In the genomic region with DNA sequence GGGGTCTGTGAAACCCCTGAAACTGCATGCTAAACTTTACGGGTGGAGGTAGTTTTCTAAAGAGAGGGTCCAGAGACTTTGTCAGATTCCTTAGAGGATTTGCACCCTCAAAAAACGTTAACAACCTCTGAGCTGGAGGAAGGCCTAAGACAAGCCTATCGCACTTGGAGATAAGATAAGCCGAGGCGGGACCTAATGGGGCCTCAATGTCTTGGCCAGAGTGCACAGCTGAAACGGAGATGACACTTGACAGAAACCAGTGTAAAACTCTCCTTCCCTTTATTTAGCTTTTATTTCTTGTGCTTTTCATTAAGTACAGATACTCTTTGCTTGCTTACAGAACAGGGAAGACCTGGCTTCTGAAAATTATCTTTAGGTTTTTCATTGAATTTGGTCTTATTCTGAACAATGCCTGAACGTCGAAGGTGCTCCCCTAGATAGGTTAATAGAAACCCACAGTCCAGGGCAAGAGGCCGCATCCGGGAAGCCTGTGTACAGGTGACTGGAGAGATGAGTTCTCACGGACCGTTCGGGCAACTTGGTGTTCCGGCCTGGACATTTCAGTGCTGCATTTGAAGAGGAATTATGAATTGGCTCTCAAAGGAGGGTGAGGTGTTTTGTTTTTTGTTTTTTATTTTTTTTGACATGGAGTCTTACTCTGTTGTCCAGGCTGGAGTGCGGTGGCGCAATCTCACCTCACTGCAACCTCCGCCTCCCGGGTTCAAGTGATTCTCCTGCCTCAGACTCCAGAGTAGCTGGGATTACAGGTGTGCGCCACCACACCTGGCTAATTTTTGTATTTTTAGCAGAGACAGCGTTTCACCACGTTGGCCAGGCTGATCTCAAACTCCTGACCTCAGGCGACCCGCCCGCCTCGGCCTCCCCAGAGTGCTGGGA, we compare ENCODE assay signal across 19 cellular contexts. TPM values are rescaled to one million over a fixed set of nuclear protein-coding genes. Genes with fewer than 3 reads are reported as not detected.
A peak's percentile ranks its signal among the peaks of the same experiment; 100 is the strongest.
DNase-seq lines count a peak whose midpoint lies in the region; ATAC-seq and TF ChIP-seq lines count a peak whose summit lies in the region.
"Had no signal": no experiment of that assay in that cellular context is flagged by ENCODE, and none has a peak within 500 bp of the region (broad histone marks: within the 10 kb centered on the region; RNA-seq: fewer than 3 reads in every experiment).

No MANE protein-coding gene starts in this region.

- DNase-seq in cardiac muscle cell (ENCODE audit: low read depth in 1 of 2, low spot score in 1 of 2) (peak in 1 of 2 donors; percentile 61), Right ventricle myocardium superior (no peak), uterus (peak in 1 of 2 donors; percentile 41), GM19240 (ENCODE audit: insufficient read length, low spot score) (no peak)
- DNase-seq in central memory CD4-positive, alpha-beta T cell, result no peak
- no peak for DNase-seq in stimulated activated CD4-positive, alpha-beta T cell treated with anti-CD3 and anti-CD28 coated beads, Interleukin-4, amount 100 ng/mL, for 24 hours
- DNase-seq: activated CD4-positive, alpha-beta T cell treated with anti-CD3 and anti-CD28 coated beads, Interleukin-2, amount 10 ng/mL, durations not matched to agents 7 days and 5 days; activated naive CD4-positive, alpha-beta T cell treated with anti-CD3 and anti-CD28 coated beads, Interleukin-2, amount 50 U/mL, for 16 hours; activated T-cell treated with anti-CD3 and anti-CD28 coated beads for 4 hours; CD8-positive, alpha-beta memory T cell; esophagus squamous epithelium; Karpas-422; NCI-H1417; NCI-H2227 treated with DMSO at 0.1 percent for 48 hours; stimulated activated naive CD4-positive, alpha-beta T cell treated with Interleukin-2 at 50 U/mL for 16 hours had no signal

- H3K4me3 ChIP-seq in cardiac muscle cell (no peak overlapping the region), ectodermal cell (ENCODE audit: insufficient read depth, low read depth, low read length) (no peak overlapping the region), muscle layer of duodenum (ENCODE audit: low read depth in 1 of 2, low read length in 2 of 2) (no peak overlapping the region), uterus (no peak overlapping the region)
- H3K4me3 ChIP-seq: esophagus squamous epithelium, heart left ventricle, skin epidermis had no signal

- intact Hi-C loops in Right ventricle myocardium superior (cut with DNase I) (loop anchor here (10.0 kb wide), 1 partner anchor 83 kb away; no protein-coding TSS in a partner anchor), uterus (cut with DNase I; ENCODE audit: low total_unique reads) (no loop called here)

- no peaks in the 10 kb centered on the region for H3K9me3 ChIP-seq in cardiac muscle cell (ENCODE audit: low read depth)
- H3K9me3 ChIP-seq in ectodermal cell (ENCODE audit: control insufficient read depth, low read length), result no peaks in the 10 kb centered on the region
- H3K9me3 ChIP-seq in muscle layer of duodenum (ENCODE audit: control insufficient read depth in 1 of 2, low read length in 2 of 2), result no peaks in the 10 kb centered on the region
- no peaks in the 10 kb centered on the region for H3K9me3 ChIP-seq in uterus
- H3K9me3 ChIP-seq: esophagus squamous epithelium, heart left ventricle had no signal

- 91 to 93% methylated on average over 25 of the region's 25 CpGs for WGBS in ectodermal cell, 2 experiments

- TF ChIP-seq POLR2A in uterus (IDR thresholded peaks at IDR 0.05), result no peak

- H3K36me3 ChIP-seq in cardiac muscle cell, result no peaks in the 10 kb centered on the region
- no peaks in the 10 kb centered on the region for H3K36me3 ChIP-seq in ectodermal cell (ENCODE audit: control insufficient read depth, insufficient read depth, low read length)
- H3K36me3 ChIP-seq in muscle layer of duodenum (ENCODE audit: control insufficient read depth in 1 of 2, insufficient read depth in 2 of 2, low read length in 2 of 2), result peaks cover 0 to 5% of the 10 kb centered on the region in 2 donors
- no peaks in the 10 kb centered on the region for H3K36me3 ChIP-seq in uterus

- H3K4me1 ChIP-seq in cardiac muscle cell (ENCODE audit: low read depth) (peaks cover 81% of the 10 kb centered on the region), ectodermal cell (ENCODE audit: control insufficient read depth, insufficient read depth, low read length) (peaks cover 54% of the 10 kb centered on the region), muscle layer of duodenum (ENCODE audit: control insufficient read depth in 1 of 2, insufficient read depth in 2 of 2, low read length in 2 of 2) (peaks cover 4 to 8% of the 10 kb centered on the region in 2 donors), uterus (peaks cover 0 to 5% of the 10 kb centered on the region in 2 donors)

- no peak for ATAC-seq in Right ventricle myocardium superior (ENCODE audit: poor library complexity)
- ATAC-seq: heart left ventricle had no signal

- TF ChIP-seq CTCF in cardiac muscle cell (IDR thresholded peaks at IDR 0.05; ENCODE audit: low read depth, low read length), result no peak
- TF ChIP-seq CTCF in uterus (IDR thresholded peaks at IDR 0.05), result no peak

- peak overlapping the region; percentile 100 for H3K27ac ChIP-seq in cardiac muscle cell
- peak overlapping the region; percentile 16 for H3K27ac ChIP-seq in ectodermal cell (ENCODE audit: insufficient read depth, low read depth, low read length, poor library complexity, severe bottlenecking)
- H3K27ac ChIP-seq in muscle layer of duodenum (ENCODE audit: low read length), result peak overlapping the region; percentile 14
- H3K27ac ChIP-seq in uterus, result peak overlapping the region; percentile 67 to 70
- H3K27ac ChIP-seq: esophagus squamous epithelium, heart left ventricle, skin epidermis had no signal

- H3K27me3 ChIP-seq in cardiac muscle cell (no peaks in the 10 kb centered on the region), ectodermal cell (ENCODE audit: control insufficient read depth, insufficient read depth, low read length, poor library complexity, severe bottlenecking) (no peaks in the 10 kb centered on the region), muscle layer of duodenum (ENCODE audit: low read depth, low read length) (no peaks in the 10 kb centered on the region), uterus (no peaks in the 10 kb centered on the region)
- H3K27me3 ChIP-seq: esophagus squamous epithelium, heart left ventricle had no signal

RNA-seq across cellular contexts. Expression of a gene that starts 49.7 kb away (rescaled TPM):
- 55.0 and 71.3 TPM in 2 replicates for total RNA-seq in cardiac muscle cell
- polyA plus RNA-seq in cardiac muscle cell, result 35.8 and 48.5 TPM in 2 replicates
- total RNA-seq in Right ventricle myocardium superior, result 9.0 TPM
- polyA plus RNA-seq in ectodermal cell (2013, experiment 1 of 4), result 41.1 TPM
- 44.7 TPM for polyA plus RNA-seq in ectodermal cell (2013, experiment 2 of 4)
- 35.6 TPM for polyA plus RNA-seq in ectodermal cell (2013, experiment 3 of 4)
- 37.5 TPM for polyA plus RNA-seq in ectodermal cell (2013, experiment 4 of 4)
- total RNA-seq in uterus, result 10 to 100 TPM; 13.5 to 28.4 (median 20.1) TPM
- total RNA-seq: activated CD4-positive, alpha-beta T cell treated with anti-CD3 and anti-CD28 coated beads, Interleukin-2, amount 10 ng/mL, durations not matched to agents 7 days and 5 days had no signal
- polyA plus RNA-seq: CD8-positive, alpha-beta memory T cell had no signal

Comparison
In these comparisons a context has a peak if more than half of its experiments do, and no peak if none do; other contexts are left out.
1. H3K27ac ChIP-seq: peak in every context shown above with its lines; median percentile 100 in cardiac muscle cell; 68 in uterus; 16 in ectodermal cell; 14 in muscle layer of duodenum.